19 cellular contexts compared by ENCODE assay signal in the genomic region with DNA sequence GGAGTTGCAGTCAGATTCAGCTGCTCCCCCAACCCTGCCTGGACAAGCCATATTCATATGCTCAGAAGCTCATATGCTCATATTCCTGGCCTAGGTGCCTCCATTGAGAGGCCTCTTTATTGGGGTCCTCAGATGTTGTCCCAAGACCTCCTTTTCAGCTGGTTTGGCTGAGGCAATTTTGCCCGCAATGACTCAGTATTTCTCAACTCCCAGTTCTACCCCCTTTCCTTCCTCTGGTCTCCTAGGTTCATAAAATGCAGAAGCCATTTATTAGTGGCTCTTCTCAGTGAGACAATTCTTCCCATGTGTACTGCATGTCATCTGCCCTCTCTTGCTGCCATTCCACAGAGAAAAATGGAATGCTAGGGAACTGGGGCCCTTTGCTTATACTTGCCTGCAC.
"Had no signal": no experiment of that assay in that cellular context is flagged by ENCODE, and none has a peak within 500 bp of the region (broad histone marks: within the 10 kb centered on the region; RNA-seq: fewer than 3 reads in every experiment).

No MANE protein-coding gene starts in this region.

- H3K27me3 ChIP-seq: body of pancreas, heart left ventricle, testis, upper lobe of right lung had no signal

- H3K4me1 ChIP-seq: body of pancreas, heart left ventricle, testis, upper lobe of right lung had no signal

- H3K27ac Mint-ChIP-seq: nephron progenitor cell; stimulated activated naive CD8-positive, alpha-beta T cell treated with anti-CD3 and anti-CD28 coated beads, Interleukin-15, Interleukin-2, amounts not matched to agents 100 ng/mL and 50 ng/mL, for 24 hours had no signal

- H3K9me3 ChIP-seq: body of pancreas, testis had no signal

- H3K36me3 ChIP-seq: heart left ventricle, upper lobe of right lung had no signal

- H3K27ac ChIP-seq: body of pancreas, heart left ventricle, testis, upper lobe of right lung had no signal

- FAIRE-seq: frontal cortex, kidney, TTC549 had no signal

- ATAC-seq: activated CD4-positive, CD25-positive, alpha-beta regulatory T cell treated with anti-CD3 and anti-CD28 coated beads, Interleukin-2, amount 50 U/mL, for 24 hours; body of pancreas; heart left ventricle; left ventricle myocardium superior; upper lobe of right lung had no signal

- H3K4me3 Mint-ChIP-seq: central memory CD8-positive, alpha-beta T cell; nephron progenitor cell; stimulated activated naive CD8-positive, alpha-beta T cell treated with anti-CD3 and anti-CD28 coated beads, Interleukin-15, Interleukin-2, amounts not matched to agents 100 ng/mL and 50 ng/mL, for 24 hours had no signal

- H3K27me3 Mint-ChIP-seq: central memory CD8-positive, alpha-beta T cell; stimulated activated naive CD8-positive, alpha-beta T cell treated with anti-CD3 and anti-CD28 coated beads, Interleukin-15, Interleukin-2, amounts not matched to agents 100 ng/mL and 50 ng/mL, for 24 hours had no signal

- DNase-seq: activated naive CD4-positive, alpha-beta T cell treated with anti-CD3 and anti-CD28 coated beads, Interleukin-2, amount 50 U/mL, for 16 hours; activated T-cell treated with anti-CD3 and anti-CD28 coated beads, Interleukin-2, amount 50 U/mL, for 1 hour; amniotic stem cell; body of pancreas; effector memory CD4-positive, alpha-beta T cell; heart left ventricle; kidney; left ventricle myocardium superior; mesenchymal stem cell; nephron progenitor cell; stimulated activated CD4-positive, alpha-beta T cell treated with anti-CD3 and anti-CD28 coated beads, Interleukin-4, amount 100 ng/mL, for 1 hour; stimulated activated CD8-positive, alpha-beta memory T cell treated with anti-CD3 and anti-CD28 coated beads, Interleukin-4, amount 100 ng/mL, for 48 hours; testis; upper lobe of right lung had no signal

- H3K4me1 Mint-ChIP-seq: central memory CD8-positive, alpha-beta T cell; nephron progenitor cell had no signal

- H3K4me3 ChIP-seq: body of pancreas, heart left ventricle, testis, upper lobe of right lung had no signal
